In genomic region chr6:34414999-34415858, GRCh38 we compare ENCODE assay signal across 1 cellular context.
TF ChIP-seq lines count a peak whose summit lies in the region.

No MANE protein-coding gene starts in this region.

TF ChIP-seq in HepG2, 621 proteins besides CTCF, POLR2A, EP300 and RAD21 (continued from another document and continues in another):
- TF ChIP-seq, protein P1, sequence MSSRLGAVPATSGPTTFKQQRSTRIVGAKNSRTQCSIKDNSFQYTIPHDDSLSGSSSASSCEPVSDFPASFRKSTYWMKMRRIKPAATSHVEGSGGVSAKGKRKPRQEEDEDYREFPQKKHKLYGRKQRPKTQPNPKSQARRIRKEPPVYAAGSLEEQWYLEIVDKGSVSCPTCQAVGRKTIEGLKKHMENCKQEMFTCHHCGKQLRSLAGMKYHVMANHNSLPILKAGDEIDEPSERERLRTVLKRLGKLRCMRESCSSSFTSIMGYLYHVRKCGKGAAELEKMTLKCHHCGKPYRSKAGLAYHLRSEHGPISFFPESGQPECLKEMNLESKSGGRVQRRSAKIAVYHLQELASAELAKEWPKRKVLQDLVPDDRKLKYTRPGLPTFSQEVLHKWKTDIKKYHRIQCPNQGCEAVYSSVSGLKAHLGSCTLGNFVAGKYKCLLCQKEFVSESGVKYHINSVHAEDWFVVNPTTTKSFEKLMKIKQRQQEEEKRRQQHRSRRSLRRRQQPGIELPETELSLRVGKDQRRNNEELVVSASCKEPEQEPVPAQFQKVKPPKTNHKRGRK (CRISPR knock-in tag; IDR thresholded peaks at IDR 0.05): no peak
- TF ChIP-seq ZSCAN22 (CRISPR knock-in tag; IDR thresholded peaks at IDR 0.05) (no peak), MLLT10 (CRISPR knock-in tag; IDR thresholded peaks at IDR 0.05) (no peak), TRAFD1 (CRISPR knock-in tag; IDR thresholded peaks at IDR 0.05; ENCODE audit: borderline replicate concordance) (no peak), CHD2 (IDR thresholded peaks at IDR 0.05; ENCODE audit: low read depth, low read length) (no peak), NFATC3 (CRISPR knock-in tag; IDR thresholded peaks at IDR 0.05) (no peak), ZNF17 (CRISPR knock-in tag; IDR thresholded peaks at IDR 0.05) (no peak), TFDP1 (CRISPR knock-in tag; IDR thresholded peaks at IDR 0.05; ENCODE audit: borderline replicate concordance) (no peak), ZKSCAN1 (IDR thresholded peaks at IDR 0.05; ENCODE audit: low read length) (no peak), TIGD3 (CRISPR knock-in tag; IDR thresholded peaks at IDR 0.05; ENCODE audit: borderline replicate concordance) (no peak), ZNF143 (CRISPR knock-in tag; IDR thresholded peaks at IDR 0.05) (no peak), BATF2 (CRISPR knock-in tag; IDR thresholded peaks at IDR 0.05) (no peak), ZNF598 (CRISPR knock-in tag; IDR thresholded peaks at IDR 0.05; ENCODE audit: borderline replicate concordance) (no peak), ZC3H13 (CRISPR knock-in tag; IDR thresholded peaks at IDR 0.05) (no peak), DNMT3B (CRISPR knock-in tag; conservative IDR thresholded peaks at IDR 0.05) (no peak), ZZZ3 (CRISPR knock-in tag; IDR thresholded peaks at IDR 0.05; ENCODE audit: borderline replicate concordance) (no peak), ZNF704 (CRISPR knock-in tag; IDR thresholded peaks at IDR 0.05; ENCODE audit: borderline replicate concordance) (no peak), BORCS8-MEF2B (CRISPR knock-in tag; IDR thresholded peaks at IDR 0.05) (no peak; the same call in 1 of the 2 replicates), TOPORS (CRISPR knock-in tag; IDR thresholded peaks at IDR 0.05) (no peak), ZNF501 (CRISPR knock-in tag; IDR thresholded peaks at IDR 0.05) (peak; percentile 63), ZNF180 (CRISPR knock-in tag; IDR thresholded peaks at IDR 0.05; ENCODE audit: borderline replicate concordance, low read depth) (no peak), NAIF1 (CRISPR knock-in tag; IDR thresholded peaks at IDR 0.05; ENCODE audit: borderline replicate concordance) (peak; percentile 98), KDM6A (CRISPR knock-in tag; IDR thresholded peaks at IDR 0.05; ENCODE audit: low read depth) (no peak), HBP1 (CRISPR knock-in tag; IDR thresholded peaks at IDR 0.05; ENCODE audit: low read depth) (no peak), ZNF773 (CRISPR knock-in tag; IDR thresholded peaks at IDR 0.05; ENCODE audit: borderline replicate concordance) (no peak), MYC (CRISPR knock-in tag; IDR thresholded peaks at IDR 0.05; ENCODE audit: borderline replicate concordance) (no peak), NKX3-1 (CRISPR knock-in tag; IDR thresholded peaks at IDR 0.05) (no peak), JUND (CRISPR knock-in tag; IDR thresholded peaks at IDR 0.05) (no peak), HDAC2 (CRISPR knock-in tag; IDR thresholded peaks at IDR 0.05) (peak; percentile 47; the same call in 1 of the 2 replicates), TFAP4 (IDR thresholded peaks at IDR 0.05; ENCODE audit: borderline replicate concordance, low read depth) (no peak), ZEB1 (IDR thresholded peaks at IDR 0.05; ENCODE audit: insufficient replicate concordance, low read depth) (peak; percentile 36), SP140L (CRISPR knock-in tag; IDR thresholded peaks at IDR 0.05; ENCODE audit: borderline replicate concordance) (no peak), GLMP (CRISPR knock-in tag; IDR thresholded peaks at IDR 0.05; ENCODE audit: borderline replicate concordance) (no peak), ZNF564 (CRISPR knock-in tag; IDR thresholded peaks at IDR 0.05) (no peak), ZNF720 (CRISPR knock-in tag; IDR thresholded peaks at IDR 0.05) (no peak), ONECUT2 (CRISPR knock-in tag; IDR thresholded peaks at IDR 0.05) (no peak), ZNF335 (CRISPR knock-in tag; IDR thresholded peaks at IDR 0.05) (peak; percentile 91), KLF9 (CRISPR knock-in tag; IDR thresholded peaks at IDR 0.05; ENCODE audit: low read depth) (no peak), REXO4 (CRISPR knock-in tag; IDR thresholded peaks at IDR 0.05; ENCODE audit: borderline replicate concordance) (no peak), RBM22 (optimal IDR thresholded peaks at IDR 0.05; ENCODE audit: low read length) (no peak), ZNF10 (CRISPR knock-in tag; IDR thresholded peaks at IDR 0.05; ENCODE audit: borderline replicate concordance, low read depth) (no peak), ZMYM2 (CRISPR knock-in tag; IDR thresholded peaks at IDR 0.05) (no peak)
- TF ChIP-seq, protein P2, sequence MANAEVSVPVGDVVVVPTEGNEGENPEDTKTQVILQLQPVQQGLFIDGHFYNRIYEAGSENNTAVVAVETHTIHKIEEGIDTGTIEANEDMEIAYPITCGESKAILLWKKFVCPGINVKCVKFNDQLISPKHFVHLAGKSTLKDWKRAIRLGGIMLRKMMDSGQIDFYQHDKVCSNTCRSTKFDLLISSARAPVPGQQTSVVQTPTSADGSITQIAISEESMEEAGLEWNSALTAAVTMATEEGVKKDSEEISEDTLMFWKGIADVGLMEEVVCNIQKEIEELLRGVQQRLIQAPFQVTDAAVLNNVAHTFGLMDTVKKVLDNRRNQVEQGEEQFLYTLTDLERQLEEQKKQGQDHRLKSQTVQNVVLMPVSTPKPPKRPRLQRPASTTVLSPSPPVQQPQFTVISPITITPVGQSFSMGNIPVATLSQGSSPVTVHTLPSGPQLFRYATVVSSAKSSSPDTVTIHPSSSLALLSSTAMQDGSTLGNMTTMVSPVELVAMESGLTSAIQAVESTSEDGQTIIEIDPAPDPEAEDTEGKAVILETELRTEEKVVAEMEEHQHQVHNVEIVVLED (CRISPR knock-in tag; IDR thresholded peaks at IDR 0.05; ENCODE audit: borderline replicate concordance): no peak
- TF ChIP-seq, protein P3, sequence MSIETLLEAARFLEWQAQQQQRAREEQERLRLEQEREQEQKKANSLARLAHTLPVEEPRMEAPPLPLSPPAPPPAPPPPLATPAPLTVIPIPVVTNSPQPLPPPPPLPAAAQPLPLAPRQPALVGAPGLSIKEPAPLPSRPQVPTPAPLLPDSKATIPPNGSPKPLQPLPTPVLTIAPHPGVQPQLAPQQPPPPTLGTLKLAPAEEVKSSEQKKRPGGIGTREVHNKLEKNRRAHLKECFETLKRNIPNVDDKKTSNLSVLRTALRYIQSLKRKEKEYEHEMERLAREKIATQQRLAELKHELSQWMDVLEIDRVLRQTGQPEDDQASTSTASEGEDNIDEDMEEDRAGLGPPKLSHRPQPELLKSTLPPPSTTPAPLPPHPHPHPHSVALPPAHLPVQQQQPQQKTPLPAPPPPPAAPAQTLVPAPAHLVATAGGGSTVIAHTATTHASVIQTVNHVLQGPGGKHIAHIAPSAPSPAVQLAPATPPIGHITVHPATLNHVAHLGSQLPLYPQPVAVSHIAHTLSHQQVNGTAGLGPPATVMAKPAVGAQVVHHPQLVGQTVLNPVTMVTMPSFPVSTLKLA (IDR thresholded peaks at IDR 0.05): no peak
- TF ChIP-seq, protein P4, sequence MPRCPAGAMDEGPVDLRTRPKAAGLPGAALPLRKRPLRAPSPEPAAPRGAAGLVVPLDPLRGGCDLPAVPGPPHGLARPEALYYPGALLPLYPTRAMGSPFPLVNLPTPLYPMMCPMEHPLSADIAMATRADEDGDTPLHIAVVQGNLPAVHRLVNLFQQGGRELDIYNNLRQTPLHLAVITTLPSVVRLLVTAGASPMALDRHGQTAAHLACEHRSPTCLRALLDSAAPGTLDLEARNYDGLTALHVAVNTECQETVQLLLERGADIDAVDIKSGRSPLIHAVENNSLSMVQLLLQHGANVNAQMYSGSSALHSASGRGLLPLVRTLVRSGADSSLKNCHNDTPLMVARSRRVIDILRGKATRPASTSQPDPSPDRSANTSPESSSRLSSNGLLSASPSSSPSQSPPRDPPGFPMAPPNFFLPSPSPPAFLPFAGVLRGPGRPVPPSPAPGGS (CRISPR knock-in tag; IDR thresholded peaks at IDR 0.05): no peak
- TF ChIP-seq, protein P5, sequence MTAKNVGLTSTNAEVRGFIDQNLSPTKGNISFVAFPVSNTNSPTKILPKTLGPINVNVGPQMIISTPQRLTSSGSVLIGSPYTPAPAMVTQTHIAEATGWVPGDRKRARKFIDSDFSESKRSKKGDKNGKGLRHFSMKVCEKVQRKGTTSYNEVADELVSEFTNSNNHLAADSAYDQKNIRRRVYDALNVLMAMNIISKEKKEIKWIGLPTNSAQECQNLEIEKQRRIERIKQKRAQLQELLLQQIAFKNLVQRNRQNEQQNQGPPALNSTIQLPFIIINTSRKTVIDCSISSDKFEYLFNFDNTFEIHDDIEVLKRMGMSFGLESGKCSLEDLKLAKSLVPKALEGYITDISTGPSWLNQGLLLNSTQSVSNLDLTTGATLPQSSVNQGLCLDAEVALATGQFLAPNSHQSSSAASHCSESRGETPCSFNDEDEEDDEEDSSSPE (CRISPR knock-in tag; IDR thresholded peaks at IDR 0.05): no peak
- TF ChIP-seq, protein P6, sequence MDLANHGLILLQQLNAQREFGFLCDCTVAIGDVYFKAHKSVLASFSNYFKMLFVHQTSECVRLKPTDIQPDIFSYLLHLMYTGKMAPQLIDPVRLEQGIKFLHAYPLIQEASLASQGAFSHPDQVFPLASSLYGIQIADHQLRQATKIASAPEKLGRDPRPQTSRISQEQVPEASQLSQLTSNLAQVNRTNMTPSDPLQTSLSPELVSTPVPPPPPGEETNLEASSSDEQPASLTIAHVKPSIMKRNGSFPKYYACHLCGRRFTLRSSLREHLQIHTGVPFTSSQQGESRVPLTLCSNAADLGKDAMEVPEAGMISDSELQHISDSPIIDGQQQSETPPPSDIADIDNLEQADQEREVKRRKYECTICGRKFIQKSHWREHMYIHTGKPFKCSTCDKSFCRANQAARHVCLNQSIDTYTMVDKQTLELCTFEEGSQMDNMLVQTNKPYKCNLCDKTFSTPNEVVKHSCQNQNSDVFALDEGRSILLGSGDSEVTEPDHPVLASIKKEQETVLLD (CRISPR knock-in tag; IDR thresholded peaks at IDR 0.05; ENCODE audit: low read depth): no peak
